In the genomic region with DNA sequence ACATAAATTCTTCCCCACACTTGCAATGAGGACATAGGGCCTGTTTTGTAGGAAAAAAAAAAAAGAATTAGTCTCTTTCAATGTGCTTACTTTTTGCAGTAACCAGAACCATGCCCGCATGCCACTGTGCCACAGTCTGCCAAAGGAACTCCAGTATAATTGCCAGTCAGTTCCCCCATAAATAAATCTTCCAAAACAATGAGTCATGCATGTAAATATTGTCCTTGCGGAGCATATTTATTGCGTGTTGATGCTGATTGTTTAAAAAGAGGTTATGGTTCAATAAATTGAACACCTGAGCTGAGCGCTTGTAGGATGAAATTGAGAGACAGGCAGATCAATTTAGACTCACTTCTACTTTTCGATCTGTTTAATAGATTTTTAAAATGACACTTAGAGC, we compare ENCODE assay signal across 29 cellular contexts.
DNase-seq lines count a peak whose midpoint lies in the region; ATAC-seq and TF ChIP-seq lines count a peak whose summit lies in the region.
"Had no signal": no experiment of that assay in that cellular context is flagged by ENCODE, and none has a peak within 500 bp of the region (broad histone marks: within the 10 kb centered on the region; RNA-seq: fewer than 3 reads in every experiment).

No MANE protein-coding gene starts in this region.

- H3K9ac ChIP-seq in mesenchymal stem cell (ENCODE audit: low read length): no peak overlapping the region
- H3K9ac ChIP-seq: KMS-11 had no signal

- H3K9me3 ChIP-seq in mesenchymal stem cell (ENCODE audit: control insufficient read depth, low read length): no peaks in the 10 kb centered on the region
- H3K9me3 ChIP-seq: breast epithelium, HAP-1, neutrophil, testis had no signal

- no peak overlapping the region for H2AK5ac ChIP-seq in mesenchymal stem cell (ENCODE audit: low read length, severe bottlenecking)

- no peaks in the 10 kb centered on the region for H3K27me3 ChIP-seq in mesenchymal stem cell (ENCODE audit: control insufficient read depth in 1 of 2, insufficient read depth in 1 of 2, low read length in 2 of 2)
- H3K27me3 ChIP-seq: breast epithelium, heart left ventricle, neutrophil, testis had no signal

- TF ChIP-seq CTCF in nephron progenitor cell (IDR thresholded peaks at IDR 0.05): no peak

- peaks cover 35% of the 10 kb centered on the region for H3K4me1 Mint-ChIP-seq in nephron progenitor cell
- H3K4me1 Mint-ChIP-seq: activated CD4-positive, alpha-beta T cell treated with anti-CD3 and anti-CD28 coated beads for 36 hours; activated naive CD8-positive, alpha-beta T cell treated with anti-CD3 and anti-CD28 coated beads for 36 hours; naive B cell had no signal

- no peaks in the 10 kb centered on the region for H3K79me1 ChIP-seq in mesenchymal stem cell (replicated peaks; ENCODE audit: low read length, poor library complexity, severe bottlenecking)

- no peak overlapping the region for H3K23ac ChIP-seq in mesenchymal stem cell (ENCODE audit: low read length in 2 of 2)

- no peak overlapping the region for H3K4me3 Mint-ChIP-seq in nephron progenitor cell
- H3K4me3 Mint-ChIP-seq: activated CD4-positive, alpha-beta T cell treated with anti-CD3 and anti-CD28 coated beads for 36 hours; activated naive CD8-positive, alpha-beta T cell treated with anti-CD3 and anti-CD28 coated beads for 36 hours; naive B cell; stimulated activated naive CD8-positive, alpha-beta T cell treated with anti-CD3 and anti-CD28 coated beads, Interleukin-15, Interleukin-2, amounts not matched to agents 100 ng/mL and 50 ng/mL, for 24 hours had no signal

- no peak overlapping the region for H2BK12ac ChIP-seq in mesenchymal stem cell (ENCODE audit: low read length in 2 of 2)

- no peak overlapping the region for H3K27ac ChIP-seq in mesenchymal stem cell (ENCODE audit: low read length, poor library complexity, severe bottlenecking)
- H3K27ac ChIP-seq: breast epithelium, C4-2B, heart left ventricle, KMS-11, neutrophil, testis had no signal

- no peak overlapping the region for H2BK120ac ChIP-seq in mesenchymal stem cell (ENCODE audit: low read depth, low read length)

- peak; percentile 23 to 65 for DNase-seq in NCI-H2081 (lab: John Stamatoyannopoulos, UW)
- no peak for DNase-seq in NCI-H2081 treated with DMSO at 0.1 percent for 48 hours (lab: John Stamatoyannopoulos, UW)
- DNase-seq in NCI-H1417 treated with DMSO at 0.1 percent for 48 hours (lab: John Stamatoyannopoulos, UW): peak; percentile 49
- peak; percentile 78 for DNase-seq in NCI-H69 (lab: John Stamatoyannopoulos, UW)
- DNase-seq in nephron progenitor cell: no peak
- no peak for DNase-seq in mesenchymal stem cell
- DNase-seq: 8988T; activated CD4-positive, alpha-beta T cell treated with anti-CD3 and anti-CD28 coated beads for 36 hours; activated gamma-delta T cell; activated naive CD8-positive, alpha-beta T cell treated with anti-CD3 and anti-CD28 coated beads for 36 hours; anterior cingulate cortex; foreskin melanocyte; heart left ventricle; midbrain; naive B cell; NCI-H524; Right ventricle myocardium superior; stimulated activated CD4-positive, alpha-beta T cell treated with anti-CD3 and anti-CD28 coated beads, Interleukin-1b, Interleukin-23, amount 100 ng/mL, for 48 hours; stimulated activated CD8-positive, alpha-beta memory T cell treated with anti-CD3 and anti-CD28 coated beads, Interleukin-4, amount 100 ng/mL, for 48 hours; testis had no signal

- H3K9me3 Mint-ChIP-seq in nephron progenitor cell: no peaks in the 10 kb centered on the region
- H3K9me3 Mint-ChIP-seq: activated naive CD8-positive, alpha-beta T cell treated with anti-CD3 and anti-CD28 coated beads for 36 hours; stimulated activated naive CD8-positive, alpha-beta T cell treated with anti-CD3 and anti-CD28 coated beads, Interleukin-15, Interleukin-2, amounts not matched to agents 100 ng/mL and 50 ng/mL, for 24 hours had no signal

- no peak overlapping the region for H3K4me2 ChIP-seq in mesenchymal stem cell (ENCODE audit: low read length, poor library complexity, severe bottlenecking)
- H3K4me2 ChIP-seq: KMS-11 had no signal

- H3K4me1 ChIP-seq in mesenchymal stem cell (ENCODE audit: control insufficient read depth, insufficient read depth, low read depth, low read length): no peaks in the 10 kb centered on the region
- H3K4me1 ChIP-seq: breast epithelium, HAP-1, heart left ventricle, testis had no signal

- H3K4ac ChIP-seq in mesenchymal stem cell (ENCODE audit: low read depth in 1 of 2, low read length in 2 of 2): no peak overlapping the region

- no peak overlapping the region for H2AFZ ChIP-seq in mesenchymal stem cell (ENCODE audit: low read depth, low read length)

- H3K27ac Mint-ChIP-seq in nephron progenitor cell: peak overlapping the region; percentile 73
- H3K27ac Mint-ChIP-seq: activated CD4-positive, alpha-beta T cell treated with anti-CD3 and anti-CD28 coated beads for 36 hours; activated naive CD8-positive, alpha-beta T cell treated with anti-CD3 and anti-CD28 coated beads for 36 hours; naive B cell; stimulated activated naive CD8-positive, alpha-beta T cell treated with anti-CD3 and anti-CD28 coated beads, Interleukin-15, Interleukin-2, amounts not matched to agents 100 ng/mL and 50 ng/mL, for 24 hours had no signal

- no peak overlapping the region for H4K91ac ChIP-seq in mesenchymal stem cell (ENCODE audit: low read length)

- no peak overlapping the region for H2BK5ac ChIP-seq in mesenchymal stem cell (ENCODE audit: low read depth, low read length, poor library complexity, severe bottlenecking)

- H3K4me3 ChIP-seq in mesenchymal stem cell (ENCODE audit: insufficient read depth in 1 of 2, low read depth in 1 of 2, low read length in 2 of 2): no peak overlapping the region
- H3K4me3 ChIP-seq: breast epithelium, HAP-1, heart left ventricle, testis had no signal

- H3K18ac ChIP-seq in mesenchymal stem cell (ENCODE audit: low read depth in 1 of 2, low read length in 2 of 2): no peak overlapping the region

- H3K27me3 Mint-ChIP-seq in nephron progenitor cell (ENCODE audit: low read depth, poor library complexity): no peaks in the 10 kb centered on the region
- H3K27me3 Mint-ChIP-seq: activated CD4-positive, alpha-beta T cell treated with anti-CD3 and anti-CD28 coated beads for 36 hours; activated naive CD8-positive, alpha-beta T cell treated with anti-CD3 and anti-CD28 coated beads for 36 hours; naive B cell; stimulated activated naive CD8-positive, alpha-beta T cell treated with anti-CD3 and anti-CD28 coated beads, Interleukin-15, Interleukin-2, amounts not matched to agents 100 ng/mL and 50 ng/mL, for 24 hours had no signal

- 93% methylated on average over 4 of the region's 5 CpGs for WGBS in mesenchymal stem cell

- no peak for ATAC-seq in HG03039 (IDR thresholded peaks at IDR 0.05; ENCODE audit: unreplicated experiment)
- no peak for ATAC-seq in GM19023 (IDR thresholded peaks at IDR 0.05; ENCODE audit: unreplicated experiment)
- ATAC-seq: activated CD4-positive, alpha-beta T cell treated with anti-CD3 and anti-CD28 coated beads for 36 hours; heart left ventricle; Panc1 had no signal

- no peaks in the 10 kb centered on the region for H3K36me3 Mint-ChIP-seq in nephron progenitor cell (ENCODE audit: low read depth)
- H3K36me3 Mint-ChIP-seq: activated naive CD8-positive, alpha-beta T cell treated with anti-CD3 and anti-CD28 coated beads for 36 hours; naive B cell had no signal

- no peak overlapping the region for H4K8ac ChIP-seq in mesenchymal stem cell (ENCODE audit: low read length)

- H3K14ac ChIP-seq in mesenchymal stem cell (ENCODE audit: low read length in 2 of 2): no peak overlapping the region

- H2BK15ac ChIP-seq in mesenchymal stem cell (ENCODE audit: low read depth, poor library complexity, severe bottlenecking): no peak overlapping the region

- no peaks in the 10 kb centered on the region for H3K36me3 ChIP-seq in mesenchymal stem cell (ENCODE audit: control insufficient read depth in 1 of 2, insufficient read depth in 2 of 2, low read depth in 1 of 2, low read length in 2 of 2)
- H3K36me3 ChIP-seq: breast epithelium, HAP-1, heart left ventricle, neutrophil had no signal

Comparison
In these comparisons a context has a peak if more than half of its experiments do, and no peak if none do; other contexts are left out.
1. DNase-seq: peak in NCI-H2081 (2 of 2), NCI-H1417 treated with DMSO at 0.1 percent for 48 hours (single experiment) and NCI-H69 (single experiment); none in NCI-H2081 treated with DMSO at 0.1 percent for 48 hours (single experiment), nephron progenitor cell (single experiment) and mesenchymal stem cell (single experiment).